1 cellular context compared by ENCODE assay signal in genomic region chr4:172125438-172125837, GRCh38.
TF ChIP-seq lines count a peak whose summit lies in the region.

No MANE protein-coding gene starts in this region.

TF ChIP-seq in K562, 482 proteins besides CTCF, POLR2A, EP300 and RAD21:
- TF ChIP-seq E2F6 (IDR thresholded peaks at IDR 0.05; ENCODE audit: borderline replicate concordance in 1 of 2, extremely low read depth in 1 of 2, insufficient read depth in 1 of 2, insufficient read length in 1 of 2, low read depth in 1 of 2, low read length in 1 of 2, poor library complexity in 1 of 2, severe bottlenecking in 1 of 2) (no peak), SMAD1 (IDR thresholded peaks at IDR 0.05; ENCODE audit: low read depth, low read length, partially characterized antibody) (no peak), EWSR1 (IDR thresholded peaks at IDR 0.05; ENCODE audit: borderline replicate concordance, low read depth, partially characterized antibody) (no peak), SPI1 (IDR thresholded peaks at IDR 0.05; ENCODE audit: borderline replicate concordance, low read depth, low read length) (peak; percentile 77), ZNF318 (IDR thresholded peaks at IDR 0.05; ENCODE audit: borderline replicate concordance in 1 of 2, low read depth in 1 of 2) (no peak)
TF ChIP-seq in K562: peak in this region for 1.
